In genomic region chr13:112954488-112955270, GRCh38 we compare ENCODE assay signal across 20 cellular contexts. TPM values are rescaled to one million over a fixed set of nuclear protein-coding genes. Genes with fewer than 3 reads are reported as not detected.
"Had no signal": no experiment of that assay in that cellular context is flagged by ENCODE, and none has a peak within 500 bp of the region (broad histone marks: within the 10 kb centered on the region; RNA-seq: fewer than 3 reads in every experiment).

No MANE protein-coding gene starts in this region.

- H3K4me3 ChIP-seq: heart right ventricle, lung, neural progenitor cell, ovary, tibial artery, uterus had no signal

- H3K36me3 Mint-ChIP-seq: naive B cell; neural progenitor cell; stimulated activated effector memory CD8-positive, alpha-beta T cell treated with anti-CD3 and anti-CD28 coated beads, Interleukin-12 subunit alpha, Interleukin-12 subunit beta, amount 100 ng/mL, for 72 hours had no signal

- H3K27ac Mint-ChIP-seq: activated T-helper 1 cell treated with anti-CD3 and anti-CD28 coated beads, Interleukin-12 subunit alpha, Interleukin-12 subunit beta, Interleukin-2, Interleukin-4 antibody, amounts not matched to agents 30 ng/mL and 10 ng/mL and 1 ng/mL, durations not matched to agents 14 hours and 24 hours and 36 hours; naive B cell; stimulated activated effector memory CD8-positive, alpha-beta T cell treated with anti-CD3 and anti-CD28 coated beads, Interleukin-12 subunit alpha, Interleukin-12 subunit beta, amount 100 ng/mL, for 72 hours had no signal

- ATAC-seq: activated CD4-positive, CD25-positive, alpha-beta regulatory T cell treated with anti-CD3 and anti-CD28 coated beads, Interleukin-2, amount 50 U/mL, for 24 hours; heart right ventricle; left cardiac atrium had no signal

- H3K9me3 Mint-ChIP-seq: activated T-helper 1 cell treated with anti-CD3 and anti-CD28 coated beads, Interleukin-12 subunit alpha, Interleukin-12 subunit beta, Interleukin-2, Interleukin-4 antibody, amounts not matched to agents 30 ng/mL and 10 ng/mL and 1 ng/mL, durations not matched to agents 14 hours and 24 hours and 36 hours; naive B cell; neural progenitor cell; stimulated activated effector memory CD8-positive, alpha-beta T cell treated with anti-CD3 and anti-CD28 coated beads, Interleukin-12 subunit alpha, Interleukin-12 subunit beta, amount 100 ng/mL, for 72 hours had no signal

- H3K9me3 ChIP-seq: heart right ventricle, ovary, tibial artery, uterus had no signal

- H3K9ac ChIP-seq: neural progenitor cell had no signal

- H3K4me3 Mint-ChIP-seq: activated T-helper 1 cell treated with anti-CD3 and anti-CD28 coated beads, Interleukin-12 subunit alpha, Interleukin-12 subunit beta, Interleukin-2, Interleukin-4 antibody, amounts not matched to agents 30 ng/mL and 10 ng/mL and 1 ng/mL, durations not matched to agents 14 hours and 24 hours and 36 hours; naive B cell; stimulated activated effector memory CD8-positive, alpha-beta T cell treated with anti-CD3 and anti-CD28 coated beads, Interleukin-12 subunit alpha, Interleukin-12 subunit beta, amount 100 ng/mL, for 72 hours had no signal

- H3K36me3 ChIP-seq: brain microvascular endothelial cell, heart right ventricle, neural progenitor cell, ovary, tibial artery, uterus had no signal

- H3K4me1 ChIP-seq: tibial artery, uterus had no signal

- H3K4me1 Mint-ChIP-seq: naive B cell; stimulated activated effector memory CD8-positive, alpha-beta T cell treated with anti-CD3 and anti-CD28 coated beads, Interleukin-12 subunit alpha, Interleukin-12 subunit beta, amount 100 ng/mL, for 72 hours had no signal

- H3K27me3 ChIP-seq: neural progenitor cell, ovary, uterus had no signal

- DNase-seq: activated CD4-positive, alpha-beta T cell treated with anti-CD3 and anti-CD28 coated beads, Interleukin-2, amount 50 U/mL, for 1 hour; activated CD8-positive, alpha-beta memory T cell treated with anti-CD3 and anti-CD28 coated beads for 24 hours; activated naive CD4-positive, alpha-beta T cell treated with Interleukin-2 at 50 U/mL for 16 hours; anterior cingulate cortex; brain microvascular endothelial cell; cortex of kidney; effector CD4-positive, alpha-beta T cell; foreskin melanocyte; heart right ventricle; left cardiac atrium; naive B cell; stimulated activated CD4-positive, alpha-beta T cell treated with anti-CD3 and anti-CD28 coated beads, Interleukin-12 subunit alpha, Interleukin-12 subunit beta, amount 100 ng/mL, for 4 hours; uterus had no signal

- H3K27ac ChIP-seq: brain microvascular endothelial cell, heart right ventricle, neural progenitor cell, ovary, tibial artery, uterus had no signal

RNA-seq across cellular contexts. Expression of gene MCF2L, which starts 14.3 kb away (rescaled TPM):
- total RNA-seq: activated T-helper 1 cell treated with anti-CD3 and anti-CD28 coated beads, Interleukin-12 subunit alpha, Interleukin-12 subunit beta, Interleukin-2, Interleukin-4 antibody, amounts not matched to agents 30 ng/mL and 10 ng/mL and 1 ng/mL, durations not matched to agents 14 hours and 24 hours and 36 hours had no signal
